ENCODE assay signal across 17 cellular contexts in the genomic region with DNA sequence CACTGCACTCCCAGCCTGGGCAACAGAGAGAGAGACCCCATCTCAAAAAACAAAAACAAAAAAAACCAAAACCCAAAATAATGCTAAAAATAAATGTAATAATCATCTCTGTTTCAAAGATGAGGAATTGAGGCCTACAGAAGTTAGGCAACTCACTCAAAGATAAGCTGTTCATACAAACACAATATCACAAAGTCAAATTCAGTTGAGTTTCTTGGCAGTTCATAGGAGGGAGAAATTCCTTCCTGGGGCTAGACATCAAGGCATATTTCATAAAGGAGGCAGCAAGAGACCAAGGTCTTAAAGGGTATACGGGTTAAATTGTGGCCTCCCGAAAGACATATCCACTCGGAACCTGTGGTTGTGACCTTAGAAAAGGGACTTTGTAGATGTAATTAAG. TPM values are rescaled to one million over a fixed set of nuclear protein-coding genes. Genes with fewer than 3 reads are reported as not detected.
DNase-seq lines count a peak whose midpoint lies in the region; ATAC-seq, FAIRE-seq and TF ChIP-seq lines count a peak whose summit lies in the region.
"Had no signal": no experiment of that assay in that cellular context is flagged by ENCODE, and none has a peak within 500 bp of the region (broad histone marks: within the 10 kb centered on the region; RNA-seq: fewer than 3 reads in every experiment).

No MANE protein-coding gene starts in this region.

- peaks cover 0 to 3% (median 0%) of the 10 kb centered on the region in 3 donors for H3K27me3 Mint-ChIP-seq in CD14-positive monocyte (ENCODE audit: low read depth in 3 of 3)

- peaks cover 58 to 79% of the 10 kb centered on the region in 2 experiments for H3K4me1 ChIP-seq in HCT116 (ENCODE audit: control insufficient read depth in 1 of 2, insufficient read depth in 2 of 2, low read length in 2 of 2)
- peaks cover 0 to 2% (median 0%) of the 10 kb centered on the region in 4 experiments; a peak in 1 of 7 replicates for H3K4me1 ChIP-seq in H1 (replicated peaks in 1 of 4; ENCODE audit: control insufficient read depth in 3 of 4, insufficient read depth in 4 of 4, low read length in 3 of 4)
- peaks cover 43% of the 10 kb centered on the region for H3K4me1 ChIP-seq in osteoblast (ENCODE audit: insufficient read depth, low read length)

- no peaks in the 10 kb centered on the region for H3K9me3 Mint-ChIP-seq in CD14-positive monocyte

- H2AK5ac ChIP-seq in H1 (ENCODE audit: low read depth, low read length): no peak overlapping the region

- no peaks in the 10 kb centered on the region for H3K79me2 ChIP-seq in HCT116 (ENCODE audit: insufficient read depth, low read length)
- H3K79me2 ChIP-seq in H1 (ENCODE audit: control insufficient read depth in 1 of 2, insufficient read depth in 2 of 2, low read length in 2 of 2): no peaks in the 10 kb centered on the region
- H3K79me2 ChIP-seq in osteoblast (ENCODE audit: insufficient read depth, low read length): no peaks in the 10 kb centered on the region

- BruUV-seq in HCT116 (replicated peaks; lab: Mats Ljungman, UMichigan): no TSS peak

- peak overlapping the region; percentile 29 for H2AFZ ChIP-seq in HCT116 (ENCODE audit: low read depth, low read length, poor library complexity, severe bottlenecking)
- H2AFZ ChIP-seq in H1 (ENCODE audit: low read length): 0 out of 2 replicates have a peak overlapping the region, but pooled peaks have one; percentile 67
- H2AFZ ChIP-seq in osteoblast (ENCODE audit: low read length): no peak overlapping the region

- H4K20me1 ChIP-seq in HCT116 (ENCODE audit: insufficient read depth) (no peaks in the 10 kb centered on the region), H1 (replicated peaks in 1 of 2; ENCODE audit: control insufficient read depth in 1 of 2, insufficient read depth in 2 of 2, low read length in 2 of 2) (no peaks in the 10 kb centered on the region), osteoblast (ENCODE audit: insufficient read depth, low read length) (no peaks in the 10 kb centered on the region)

- no peak overlapping the region for H2BK5ac ChIP-seq in H1 (ENCODE audit: low read depth, low read length)

- H3K27me3 ChIP-seq in HCT116 (ENCODE audit: insufficient read depth, low read length): no peaks in the 10 kb centered on the region
- H3K27me3 ChIP-seq in H1 (replicated peaks in 1 of 4; ENCODE audit: control insufficient read depth in 3 of 4, extremely low read depth in 1 of 4, insufficient read depth in 3 of 4, low read length in 3 of 4): no peaks in the 10 kb centered on the region
- no peaks in the 10 kb centered on the region for H3K27me3 ChIP-seq in osteoblast (ENCODE audit: insufficient read depth, low read length)
- H3K27me3 ChIP-seq: SJSA1 had no signal

- H3K9ac ChIP-seq in HCT116 (ENCODE audit: low read length) (peak overlapping the region; percentile 64; the same call in 1 of the 2 replicates), H1 (replicated peaks in 1 of 4; ENCODE audit: extremely low read depth in 1 of 4, low read depth in 3 of 4, low read length in 3 of 4) (no peak overlapping the region)
- H3K9ac ChIP-seq: KMS-11 had no signal

- CTCF ChIA-PET in HCT116 (lab: Charles Lee) (interaction anchor here (0.6 to 1.1 kb wide), 2 partner anchors 11 to 1041 kb away, joined by 3 to 4 read pairs; no protein-coding TSS in a partner anchor), RWPE1 (lab: Yijun Ruan, JAX) (interaction anchor here (0.6 kb wide), 1 partner anchor 483 kb away, joined by 3 read pairs; no protein-coding TSS in a partner anchor), H1 (lab: Charles Lee; ENCODE audit: partially characterized antibody) (interaction anchor here (0.7 to 1.5 kb wide), 4 partner anchors 10 to 891 kb away, joined by 3 to 4 read pairs (median 4); no protein-coding TSS in a partner anchor)

- DNase-seq in HCT116 (ENCODE audit: low read depth, low spot score) (no peak), RWPE1 (ENCODE audit: low spot score) (no peak), H1 (ENCODE audit: low read depth in 1 of 2, low spot score in 2 of 2) (no peak), osteoblast (ENCODE audit: insufficient read length, low spot score, missing footprints) (no peak), NAMALWA (ENCODE audit: low spot score) (no peak), NCI-H748 treated with DMSO at 0.1 percent for 48 hours (lab: John Stamatoyannopoulos, UW) (no peak), CD14-positive monocyte (ENCODE audit: low spot score) (no peak), NCI-H1092 (lab: John Stamatoyannopoulos, UW) (no peak)
- DNase-seq: AML-193, GOT3, NCI-H1436, NCI-H1930, NCI-H510A, OCI-M1 had no signal

- no peak overlapping the region for H2BK12ac ChIP-seq in H1 (ENCODE audit: low read depth, low read length)

- no peak overlapping the region for H3K14ac ChIP-seq in H1 (ENCODE audit: insufficient read length)

- no peak overlapping the region for H4K8ac ChIP-seq in H1 (ENCODE audit: extremely low read depth, insufficient read depth, low read length)

- no peak overlapping the region for H4K5ac ChIP-seq in H1 (ENCODE audit: insufficient read length, low read depth, low read length)

- H3K36me3 ChIP-seq in HCT116 (ENCODE audit: control insufficient read depth in 1 of 2, insufficient read depth in 2 of 2, low read length in 2 of 2) (no peaks in the 10 kb centered on the region), H1 (ENCODE audit: control insufficient read depth in 2 of 4, insufficient read depth in 4 of 4, low read length in 3 of 4) (no peaks in the 10 kb centered on the region), osteoblast (ENCODE audit: insufficient read depth, low read length) (no peaks in the 10 kb centered on the region)
- H3K36me3 ChIP-seq: SJSA1 had no signal

- FAIRE-seq in H1 (lab: Jason Lieb, UNC): no peak

- TF ChIP-seq CTCF in HCT116 (IDR thresholded peaks at IDR 0.05 in 2 of 3, conservative IDR thresholded peaks at IDR 0.05 in 1 of 3; ENCODE audit: borderline replicate concordance in 1 of 3, insufficient read depth in 1 of 3, low read depth in 2 of 3, low read length in 2 of 3) (no peak), RWPE1 (conservative IDR thresholded peaks at IDR 0.05; ENCODE audit: low read depth) (no peak), H1 (IDR thresholded peaks at IDR 0.05; ENCODE audit: control extremely low read depth in 1 of 3, insufficient read depth in 1 of 3, low read depth in 1 of 3, low read length in 3 of 3) (no peak), osteoblast (IDR thresholded peaks at IDR 0.05; ENCODE audit: extremely low read depth, low read depth, low read length) (no peak), CD14-positive monocyte (IDR thresholded peaks at IDR 0.05) (no peak)

- H3K4me2 ChIP-seq in HCT116 (ENCODE audit: low read length) (peak overlapping the region; percentile 70), H1 (ENCODE audit: insufficient read depth in 1 of 2, low read depth in 2 of 2, low read length in 2 of 2) (no peak overlapping the region), osteoblast (ENCODE audit: insufficient read depth, low read length) (no peak overlapping the region)
- H3K4me2 ChIP-seq: KMS-11 had no signal

- H3K4me3 ChIP-seq in HCT116 (replicated peaks in 1 of 2; ENCODE audit: low read depth in 1 of 2, low read length in 2 of 2): no peak overlapping the region
- no peak overlapping the region for H3K4me3 ChIP-seq in H1 (ENCODE audit: extremely low read depth in 1 of 4, insufficient read depth in 2 of 4, low read depth in 3 of 4, low read length in 4 of 4)
- no peak overlapping the region for H3K4me3 ChIP-seq in osteoblast (ENCODE audit: insufficient read depth, low read length)
- H3K4me3 ChIP-seq: SJSA1 had no signal

- 81% methylated on average over 3 of the region's 3 CpGs; no CpG with 5 or more reads in 1 of the 2 experiments for WGBS in H1 (ENCODE audit: extremely low coverage in 1 of 2, insufficient coverage in 1 of 2, insufficient read length in 1 of 2, insufficient replicate concordance in 2 of 2, low coverage in 1 of 2, low lambda C conversion rate in 2 of 2, missing lambda C conversion rate in 1 of 2), 2 experiments

- no peak for TF ChIP-seq POLR2A in HCT116 (IDR thresholded peaks at IDR 0.05; ENCODE audit: borderline replicate concordance, extremely low read depth, insufficient read depth, insufficient read length)
- TF ChIP-seq POLR2A in H1 (IDR thresholded peaks at IDR 0.05; ENCODE audit: control extremely low read depth in 1 of 2, low read depth in 2 of 2, low read length in 2 of 2): no peak

- peaks cover 24% of the 10 kb centered on the region for H3K4me1 Mint-ChIP-seq in CD14-positive monocyte

- H3K9me3 ChIP-seq in HCT116 (ENCODE audit: control insufficient read depth in 1 of 2, insufficient read depth in 1 of 2, low read depth in 1 of 2, low read length in 2 of 2): no peaks in the 10 kb centered on the region
- no peaks in the 10 kb centered on the region for H3K9me3 ChIP-seq in H1 (ENCODE audit: insufficient read depth in 2 of 2, low read depth in 1 of 2, low read length in 1 of 2)
- H3K9me3 ChIP-seq in osteoblast (ENCODE audit: low read depth, low read length): no peaks in the 10 kb centered on the region
- H3K9me3 ChIP-seq: SJSA1 had no signal

- TF ChIP-seq RAD21 in HCT116 (IDR thresholded peaks at IDR 0.05; ENCODE audit: low read depth) (no peak), H1 (IDR thresholded peaks at IDR 0.05 in 1 of 2, conservative IDR thresholded peaks at IDR 0.05 in 1 of 2; ENCODE audit: low read depth in 2 of 2, low read length in 2 of 2) (no peak)

- no peak overlapping the region for H3K23ac ChIP-seq in H1 (ENCODE audit: insufficient read length)

- no peak overlapping the region for H3K27ac Mint-ChIP-seq in CD14-positive monocyte

- no peak for ATAC-seq in HCT116

- no peaks in the 10 kb centered on the region for H3K36me3 Mint-ChIP-seq in CD14-positive monocyte

- POLR2A ChIA-PET in HCT116 (lab: Charles Lee) (interaction anchor here (1.2 to 1.4 kb wide), 2 partner anchors 22 to 1033 kb away, joined by 3 to 4 read pairs; no protein-coding TSS in a partner anchor), RWPE1 (lab: Yijun Ruan, JAX; ENCODE audit: low non-redundant PET) (no interaction called here), H1 (lab: Charles Lee; ENCODE audit: partially characterized antibody) (no interaction called here)

- no peak overlapping the region for H3K4me3 Mint-ChIP-seq in CD14-positive monocyte

- no peak overlapping the region for H2BK20ac ChIP-seq in H1 (ENCODE audit: low read length)

- no peaks in the 10 kb centered on the region for H3K9me2 ChIP-seq in HCT116 (ENCODE audit: insufficient read depth)

- H3K79me1 ChIP-seq in H1 (ENCODE audit: low read depth, low read length): no peaks in the 10 kb centered on the region

- H4K91ac ChIP-seq in H1 (replicated peaks; ENCODE audit: insufficient read length, low read length): no peak overlapping the region

- H2BK15ac ChIP-seq in H1 (ENCODE audit: low read length): no peak overlapping the region

- H3K18ac ChIP-seq in H1 (ENCODE audit: extremely low read depth, low read length): no peak overlapping the region

- no peak overlapping the region for H3K56ac ChIP-seq in H1 (replicated peaks; ENCODE audit: insufficient read length, low read depth, low read length)

- TF ChIP-seq EP300 in H1 (IDR thresholded peaks at IDR 0.05; ENCODE audit: borderline replicate concordance in 1 of 2, low read depth in 2 of 2, low read length in 2 of 2): no peak

- no peak overlapping the region for H3K4ac ChIP-seq in H1 (replicated peaks; ENCODE audit: insufficient read length, low read depth, low read length)

- RAD21 ChIA-PET in HCT116 (lab: Charles Lee; ENCODE audit: low non-redundant PET in 1 of 2, low total read pairs in 2 of 2, uncharacterized antibody in 2 of 2, unreplicated experiment in 2 of 2): no interaction called here

- intact Hi-C loops in HCT116 (cut with micrococcal nuclease) (loop anchor here (5.0 to 10.0 kb wide), 2 partner anchors 148 to 406 kb away; no protein-coding TSS in a partner anchor), CD14-positive monocyte (cut with micrococcal nuclease) (loop anchor here (5.0 to 10.0 kb wide), 2 partner anchors 126 to 1023 kb away; no protein-coding TSS in a partner anchor)

- no peak overlapping the region for H2BK120ac ChIP-seq in H1 (replicated peaks; ENCODE audit: low read depth, low read length)

- H3K23me2 ChIP-seq in H1 (ENCODE audit: low read depth, low read length): no peaks in the 10 kb centered on the region

- H3K27ac ChIP-seq in HCT116 (ENCODE audit: low read depth, low read length) (peak overlapping the region; percentile 99), RWPE1 (peak overlapping the region; percentile 74), H1 (ENCODE audit: low read depth, low read length) (no peak overlapping the region), osteoblast (ENCODE audit: low read depth, low read length) (peak overlapping the region; percentile 97)
- H3K27ac ChIP-seq: KMS-11 had no signal

RNA-seq across cellular contexts. Expression of a gene that starts 8.7 kb away (rescaled TPM):
- total RNA-seq in HCT116 (2021; ENCODE audit: unreplicated experiment): not detected
- polyA plus RNA-seq in HCT116 (2012): not detected in 2 replicates
- not detected in 2 replicates for total RNA-seq in H1 (2021; fragmentation: NEBNext Ultra II Directional; extraction: Animal tissue kit (Norgen Biotek cat#: 25700))
- 0.03 TPM in 1 of 2 replicates, not detected in the other for polyA plus RNA-seq in H1 (2011; rRNA removed)
- 0.03 TPM for polyA plus RNA-seq in H1 (2011; cell fraction: cytosol; rRNA removed)
- not detected for polyA plus RNA-seq in H1 (2011; cell fraction: nucleus; rRNA removed)
- not detected in 4 replicates for polyA plus RNA-seq in H1 (2012, experiment 1 of 2)
- not detected for polyA plus RNA-seq in H1 (2012, experiment 2 of 2)
- polyA plus RNA-seq in H1 (2013, experiment 1 of 2): 0.02 TPM
- polyA plus RNA-seq in H1 (2013, experiment 2 of 2): 0.02 TPM
- not detected in 2 replicates for polyA minus RNA-seq in H1 (2011; rRNA and poly(A)+ RNA removed)
- not detected for polyA minus RNA-seq in H1 (2011; cell fraction: cytosol; rRNA and poly(A)+ RNA removed)
- polyA minus RNA-seq in H1 (2011; cell fraction: nucleus; rRNA and poly(A)+ RNA removed): not detected
- total RNA-seq in osteoblast: not detected in 2 replicates
- polyA plus RNA-seq in CD14-positive monocyte: not detected
- total RNA-seq: HT-29, SJSA1 had no signal

RNA-seq across cellular contexts. Expression of a gene that starts 37.5 kb away (rescaled TPM):
- 9.9 TPM for total RNA-seq in HCT116 (2021; ENCODE audit: unreplicated experiment)
- 3.4 and 4.8 TPM in 2 replicates for polyA plus RNA-seq in HCT116 (2012)
- total RNA-seq in H1 (2021; fragmentation: NEBNext Ultra II Directional; extraction: Animal tissue kit (Norgen Biotek cat#: 25700)): 10.8 and 12.2 TPM in 2 replicates
- 4.0 and 4.9 TPM in 2 replicates for polyA plus RNA-seq in H1 (2011; rRNA removed)
- polyA plus RNA-seq in H1 (2011; cell fraction: cytosol; rRNA removed): 5.4 TPM
- polyA plus RNA-seq in H1 (2011; cell fraction: nucleus; rRNA removed): 8.2 TPM
- polyA plus RNA-seq in H1 (2012, experiment 1 of 2): 6.8 to 10.6 TPM (median 8.2 TPM) in 4 replicates
- polyA plus RNA-seq in H1 (2012, experiment 2 of 2): 2.2 TPM
- 7.0 TPM for polyA plus RNA-seq in H1 (2013, experiment 1 of 2)
- 7.2 TPM for polyA plus RNA-seq in H1 (2013, experiment 2 of 2)
- 10.0 and 11.8 TPM in 2 replicates for polyA minus RNA-seq in H1 (2011; rRNA and poly(A)+ RNA removed)
- 7.6 TPM for polyA minus RNA-seq in H1 (2011; cell fraction: cytosol; rRNA and poly(A)+ RNA removed)
- 8.2 TPM for polyA minus RNA-seq in H1 (2011; cell fraction: nucleus; rRNA and poly(A)+ RNA removed)
- 21.7 and 24.5 TPM in 2 replicates for total RNA-seq in osteoblast
- polyA plus RNA-seq in CD14-positive monocyte: 1 to 10 TPM; 1.8 to 3.3 TPM
